ENCODE assay signal across 34 cellular contexts in genomic region chr7:136656516-136656915, GRCh38.
"Had no signal": no experiment of that assay in that cellular context is flagged by ENCODE, and none has a peak within 500 bp of the region (broad histone marks: within the 10 kb centered on the region; RNA-seq: fewer than 3 reads in every experiment).

No MANE protein-coding gene starts in this region.

- H3K4me3 ChIP-seq: MG63 had no signal

- H3K36me3 ChIP-seq: MG63 had no signal

- DNase-seq: Kasumi-1, KBM-7, KG1, MG63, MM.1S, MV-4-11, NCI-H1048, NCI-H1092, NCI-H1092 treated with DMSO at 0.1 percent for 48 hours, NCI-H1105, NCI-H1105 treated with DMSO at 0.1 percent for 48 hours, NCI-H1417, NCI-H1417 treated with DMSO at 0.1 percent for 48 hours, NCI-H1436, NCI-H1436 treated with DMSO at 0.1 percent for 48 hours, NCI-H146, NCI-H1694, NCI-H1694 treated with DMSO at 0.1 percent for 48 hours, NCI-H187, NCI-H187 treated with DMSO at 0.1 percent for 48 hours, NCI-H1930, NCI-H2029, NCI-H2029 treated with DMSO at 0.1 percent for 48 hours, NCI-H2081, NCI-H2081 treated with DMSO at 0.1 percent for 48 hours, NCI-H2107, NCI-H2171, NCI-H2171 treated with DMSO at 0.1 percent for 48 hours, NCI-H2227 treated with DMSO at 0.1 percent for 48 hours, NCI-H226, NCI-H345, NCI-H446, NCI-H446 treated with DMSO at 0.1 percent for 48 hours had no signal

- H3K27ac ChIP-seq: KMS-11 had no signal

- H3K27me3 ChIP-seq: MG63 had no signal

- H3K9me3 ChIP-seq: MG63 had no signal

- H3K4me2 ChIP-seq: KMS-11 had no signal

- H3K9ac ChIP-seq: KMS-11 had no signal
